1 cellular context compared by ENCODE assay signal in the genomic region with DNA sequence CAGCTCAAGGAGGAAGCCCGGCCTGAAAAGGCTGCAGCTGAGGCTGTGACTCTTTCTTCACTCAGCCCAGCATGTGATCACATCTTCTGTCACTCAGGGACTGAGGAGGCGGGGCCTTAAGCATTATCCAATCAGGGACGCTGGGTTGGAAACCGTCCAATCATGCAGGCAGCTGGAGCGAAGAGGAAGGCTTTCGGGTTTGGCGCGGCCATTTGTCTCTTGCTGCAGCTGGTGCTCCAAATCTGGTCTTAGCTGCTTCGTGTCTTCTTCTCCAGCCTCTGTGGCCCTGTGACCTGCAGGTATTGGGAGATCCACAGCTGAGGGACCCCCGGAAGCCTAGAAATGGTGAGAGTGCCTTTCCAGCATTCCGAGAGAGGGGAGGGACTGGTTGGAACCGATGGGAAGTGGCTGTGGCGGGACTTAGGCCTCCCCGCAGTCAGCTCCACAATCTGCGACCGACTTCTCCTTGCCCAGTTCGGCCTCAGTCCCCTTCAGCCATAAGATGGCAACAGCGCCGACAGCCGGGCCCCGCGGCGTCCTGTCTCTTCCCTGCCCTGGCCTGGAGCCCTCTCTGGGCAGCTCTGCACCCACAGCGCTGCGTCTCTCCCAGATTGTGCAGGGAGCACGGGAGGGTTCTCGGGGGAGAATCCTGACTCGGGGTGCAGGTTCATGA.
TF ChIP-seq lines count a peak whose summit lies in the region.

A gene (plus strand): TSS at position 210 of the 673 bp plus-strand sequence. CDS start 133 bp downstream, at position 343.

TF ChIP-seq in HepG2, 621 proteins besides CTCF, POLR2A, EP300 and RAD21 (continued from another document and continues in another):
- TF ChIP-seq, protein P1, sequence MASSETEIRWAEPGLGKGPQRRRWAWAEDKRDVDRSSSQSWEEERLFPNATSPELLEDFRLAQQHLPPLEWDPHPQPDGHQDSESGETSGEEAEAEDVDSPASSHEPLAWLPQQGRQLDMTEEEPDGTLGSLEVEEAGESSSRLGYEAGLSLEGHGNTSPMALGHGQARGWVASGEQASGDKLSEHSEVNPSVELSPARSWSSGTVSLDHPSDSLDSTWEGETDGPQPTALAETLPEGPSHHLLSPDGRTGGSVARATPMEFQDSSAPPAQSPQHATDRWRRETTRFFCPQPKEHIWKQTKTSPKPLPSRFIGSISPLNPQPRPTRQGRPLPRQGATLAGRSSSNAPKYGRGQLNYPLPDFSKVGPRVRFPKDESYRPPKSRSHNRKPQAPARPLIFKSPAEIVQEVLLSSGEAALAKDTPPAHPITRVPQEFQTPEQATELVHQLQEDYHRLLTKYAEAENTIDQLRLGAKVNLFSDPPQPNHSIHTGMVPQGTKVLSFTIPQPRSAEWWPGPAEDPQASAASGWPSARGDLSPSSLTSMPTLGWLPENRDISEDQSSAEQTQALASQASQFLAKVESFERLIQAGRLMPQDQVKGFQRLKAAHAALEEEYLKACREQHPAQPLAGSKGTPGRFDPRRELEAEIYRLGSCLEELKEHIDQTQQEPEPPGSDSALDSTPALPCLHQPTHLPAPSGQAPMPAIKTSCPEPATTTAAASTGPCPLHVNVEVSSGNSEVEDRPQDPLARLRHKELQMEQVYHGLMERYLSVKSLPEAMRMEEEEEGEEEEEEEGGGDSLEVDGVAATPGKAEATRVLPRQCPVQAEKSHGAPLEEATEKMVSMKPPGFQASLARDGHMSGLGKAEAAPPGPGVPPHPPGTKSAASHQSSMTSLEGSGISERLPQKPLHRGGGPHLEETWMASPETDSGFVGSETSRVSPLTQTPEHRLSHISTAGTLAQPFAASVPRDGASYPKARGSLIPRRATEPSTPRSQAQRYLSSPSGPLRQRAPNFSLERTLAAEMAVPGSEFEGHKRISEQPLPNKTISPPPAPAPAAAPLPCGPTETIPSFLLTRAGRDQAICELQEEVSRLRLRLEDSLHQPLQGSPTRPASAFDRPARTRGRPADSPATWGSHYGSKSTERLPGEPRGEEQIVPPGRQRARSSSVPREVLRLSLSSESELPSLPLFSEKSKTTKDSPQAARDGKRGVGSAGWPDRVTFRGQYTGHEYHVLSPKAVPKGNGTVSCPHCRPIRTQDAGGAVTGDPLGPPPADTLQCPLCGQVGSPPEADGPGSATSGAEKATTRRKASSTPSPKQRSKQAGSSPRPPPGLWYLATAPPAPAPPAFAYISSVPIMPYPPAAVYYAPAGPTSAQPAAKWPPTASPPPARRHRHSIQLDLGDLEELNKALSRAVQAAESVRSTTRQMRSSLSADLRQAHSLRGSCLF (CRISPR knock-in tag; IDR thresholded peaks at IDR 0.05; ENCODE audit: borderline replicate concordance): no peak
- TF ChIP-seq MAZ (IDR thresholded peaks at IDR 0.05; ENCODE audit: borderline replicate concordance, low read depth, low read length) (no peak), MAZ (CRISPR knock-in tag; IDR thresholded peaks at IDR 0.05; ENCODE audit: low read depth) (no peak), ZNF484 (CRISPR knock-in tag; IDR thresholded peaks at IDR 0.05; ENCODE audit: borderline replicate concordance, low read depth) (no peak), CBX1 (IDR thresholded peaks at IDR 0.05; ENCODE audit: low read depth) (no peak), TBX3 (IDR thresholded peaks at IDR 0.05; ENCODE audit: borderline replicate concordance) (no peak), YY1 (IDR thresholded peaks at IDR 0.05; ENCODE audit: insufficient read depth, insufficient replicate concordance, low read depth, low read length) (peak; percentile 39), FOXJ3 (CRISPR knock-in tag; IDR thresholded peaks at IDR 0.05; ENCODE audit: borderline replicate concordance) (no peak), RAD51 (IDR thresholded peaks at IDR 0.05; ENCODE audit: borderline replicate concordance) (no peak), ZNF496 (CRISPR knock-in tag; IDR thresholded peaks at IDR 0.05; ENCODE audit: insufficient replicate concordance) (no peak), ZNF30 (CRISPR knock-in tag; IDR thresholded peaks at IDR 0.05) (no peak), ELF4 (CRISPR knock-in tag; IDR thresholded peaks at IDR 0.05; ENCODE audit: borderline replicate concordance) (no peak), ZNF788 (CRISPR knock-in tag; IDR thresholded peaks at IDR 0.05; ENCODE audit: borderline replicate concordance) (no peak), ZNF775 (CRISPR knock-in tag; IDR thresholded peaks at IDR 0.05; ENCODE audit: borderline replicate concordance) (no peak), ISX (CRISPR knock-in tag; conservative IDR thresholded peaks at IDR 0.05) (no peak), KLF6 (CRISPR knock-in tag; IDR thresholded peaks at IDR 0.05) (no peak), ZNF207 (IDR thresholded peaks at IDR 0.05; ENCODE audit: borderline replicate concordance) (no peak), GATAD1 (CRISPR knock-in tag; IDR thresholded peaks at IDR 0.05) (peak; percentile 57; the same call in 1 of the 2 replicates), ARNT (IDR thresholded peaks at IDR 0.05) (no peak), TAF1 (CRISPR knock-in tag; IDR thresholded peaks at IDR 0.05) (no peak), ZNF431 (CRISPR knock-in tag; IDR thresholded peaks at IDR 0.05; ENCODE audit: borderline replicate concordance, low read depth) (no peak), HMG20A (CRISPR knock-in tag; IDR thresholded peaks at IDR 0.05; ENCODE audit: borderline replicate concordance) (no peak), ADNP (CRISPR knock-in tag; IDR thresholded peaks at IDR 0.05) (no peak), ZNF180 (CRISPR knock-in tag; IDR thresholded peaks at IDR 0.05; ENCODE audit: borderline replicate concordance, low read depth) (no peak), PHF5A (CRISPR knock-in tag; IDR thresholded peaks at IDR 0.05; ENCODE audit: low read depth, unreplicated experiment) (no peak), ZNF598 (CRISPR knock-in tag; IDR thresholded peaks at IDR 0.05; ENCODE audit: borderline replicate concordance) (no peak)
- TF ChIP-seq, protein P2, sequence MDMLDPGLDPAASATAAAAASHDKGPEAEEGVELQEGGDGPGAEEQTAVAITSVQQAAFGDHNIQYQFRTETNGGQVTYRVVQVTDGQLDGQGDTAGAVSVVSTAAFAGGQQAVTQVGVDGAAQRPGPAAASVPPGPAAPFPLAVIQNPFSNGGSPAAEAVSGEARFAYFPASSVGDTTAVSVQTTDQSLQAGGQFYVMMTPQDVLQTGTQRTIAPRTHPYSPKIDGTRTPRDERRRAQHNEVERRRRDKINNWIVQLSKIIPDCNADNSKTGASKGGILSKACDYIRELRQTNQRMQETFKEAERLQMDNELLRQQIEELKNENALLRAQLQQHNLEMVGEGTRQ (IDR thresholded peaks at IDR 0.05; ENCODE audit: low read depth, low read length): peak; percentile 55
- TF ChIP-seq, protein P2 (CRISPR knock-in tag; IDR thresholded peaks at IDR 0.05; ENCODE audit: borderline replicate concordance): peak; percentile 65; the same call in 1 of the 2 replicates
- TF ChIP-seq, protein P3, sequence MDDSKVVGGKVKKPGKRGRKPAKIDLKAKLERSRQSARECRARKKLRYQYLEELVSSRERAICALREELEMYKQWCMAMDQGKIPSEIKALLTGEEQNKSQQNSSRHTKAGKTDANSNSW (CRISPR knock-in tag; IDR thresholded peaks at IDR 0.05; ENCODE audit: borderline replicate concordance): no peak
- TF ChIP-seq, protein P4, sequence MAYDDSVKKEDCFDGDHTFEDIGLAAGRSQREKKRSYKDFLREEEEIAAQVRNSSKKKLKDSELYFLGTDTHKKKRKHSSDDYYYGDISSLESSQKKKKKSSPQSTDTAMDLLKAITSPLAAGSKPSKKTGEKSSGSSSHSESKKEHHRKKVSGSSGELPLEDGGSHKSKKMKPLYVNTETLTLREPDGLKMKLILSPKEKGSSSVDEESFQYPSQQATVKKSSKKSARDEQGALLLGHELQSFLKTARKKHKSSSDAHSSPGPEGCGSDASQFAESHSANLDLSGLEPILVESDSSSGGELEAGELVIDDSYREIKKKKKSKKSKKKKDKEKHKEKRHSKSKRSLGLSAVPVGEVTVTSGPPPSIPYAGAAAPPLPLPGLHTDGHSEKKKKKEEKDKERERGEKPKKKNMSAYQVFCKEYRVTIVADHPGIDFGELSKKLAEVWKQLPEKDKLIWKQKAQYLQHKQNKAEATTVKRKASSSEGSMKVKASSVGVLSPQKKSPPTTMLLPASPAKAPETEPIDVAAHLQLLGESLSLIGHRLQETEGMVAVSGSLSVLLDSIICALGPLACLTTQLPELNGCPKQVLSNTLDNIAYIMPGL (CRISPR knock-in tag; IDR thresholded peaks at IDR 0.05; ENCODE audit: borderline replicate concordance in 1 of 2, low read depth in 1 of 2): no peak; a peak in 1 of 4 replicates
- TF ChIP-seq, protein P5, sequence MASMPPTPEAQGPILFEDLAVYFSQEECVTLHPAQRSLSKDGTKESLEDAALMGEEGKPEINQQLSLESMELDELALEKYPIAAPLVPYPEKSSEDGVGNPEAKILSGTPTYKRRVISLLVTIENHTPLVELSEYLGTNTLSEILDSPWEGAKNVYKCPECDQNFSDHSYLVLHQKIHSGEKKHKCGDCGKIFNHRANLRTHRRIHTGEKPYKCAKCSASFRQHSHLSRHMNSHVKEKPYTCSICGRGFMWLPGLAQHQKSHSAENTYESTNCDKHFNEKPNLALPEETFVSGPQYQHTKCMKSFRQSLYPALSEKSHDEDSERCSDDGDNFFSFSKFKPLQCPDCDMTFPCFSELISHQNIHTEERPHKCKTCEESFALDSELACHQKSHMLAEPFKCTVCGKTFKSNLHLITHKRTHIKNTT (CRISPR knock-in tag; IDR thresholded peaks at IDR 0.05): no peak
- TF ChIP-seq, protein P6, sequence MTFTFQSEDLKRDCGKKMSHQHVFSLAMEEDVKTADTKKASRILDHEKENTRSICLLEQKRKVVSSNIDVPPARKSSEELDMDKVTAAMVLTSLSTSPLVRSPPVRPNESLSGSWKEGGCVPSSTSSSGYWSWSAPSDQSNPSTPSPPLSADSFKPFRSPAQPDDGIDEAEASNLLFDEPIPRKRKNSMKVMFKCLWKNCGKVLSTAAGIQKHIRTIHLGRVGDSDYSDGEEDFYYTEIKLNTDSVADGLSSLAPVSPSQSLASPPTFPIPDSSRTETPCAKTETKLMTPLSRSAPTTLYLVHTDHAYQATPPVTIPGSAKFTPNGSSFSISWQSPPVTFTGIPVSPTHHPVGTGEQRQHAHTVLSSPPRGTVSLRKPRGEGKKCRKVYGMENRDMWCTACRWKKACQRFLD (CRISPR knock-in tag; IDR thresholded peaks at IDR 0.05; ENCODE audit: borderline replicate concordance): no peak
- TF ChIP-seq, protein P7, sequence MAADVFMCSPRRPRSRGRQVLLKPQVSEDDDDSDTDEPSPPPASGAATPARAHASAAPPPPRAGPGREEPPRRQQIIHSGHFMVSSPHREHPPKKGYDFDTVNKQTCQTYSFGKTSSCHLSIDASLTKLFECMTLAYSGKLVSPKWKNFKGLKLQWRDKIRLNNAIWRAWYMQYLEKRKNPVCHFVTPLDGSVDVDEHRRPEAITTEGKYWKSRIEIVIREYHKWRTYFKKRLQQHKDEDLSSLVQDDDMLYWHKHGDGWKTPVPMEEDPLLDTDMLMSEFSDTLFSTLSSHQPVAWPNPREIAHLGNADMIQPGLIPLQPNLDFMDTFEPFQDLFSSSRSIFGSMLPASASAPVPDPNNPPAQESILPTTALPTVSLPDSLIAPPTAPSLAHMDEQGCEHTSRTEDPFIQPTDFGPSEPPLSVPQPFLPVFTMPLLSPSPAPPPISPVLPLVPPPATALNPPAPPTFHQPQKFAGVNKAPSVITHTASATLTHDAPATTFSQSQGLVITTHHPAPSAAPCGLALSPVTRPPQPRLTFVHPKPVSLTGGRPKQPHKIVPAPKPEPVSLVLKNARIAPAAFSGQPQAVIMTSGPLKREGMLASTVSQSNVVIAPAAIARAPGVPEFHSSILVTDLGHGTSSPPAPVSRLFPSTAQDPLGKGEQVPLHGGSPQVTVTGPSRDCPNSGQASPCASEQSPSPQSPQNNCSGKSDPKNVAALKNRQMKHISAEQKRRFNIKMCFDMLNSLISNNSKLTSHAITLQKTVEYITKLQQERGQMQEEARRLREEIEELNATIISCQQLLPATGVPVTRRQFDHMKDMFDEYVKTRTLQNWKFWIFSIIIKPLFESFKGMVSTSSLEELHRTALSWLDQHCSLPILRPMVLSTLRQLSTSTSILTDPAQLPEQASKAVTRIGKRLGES (CRISPR knock-in tag; IDR thresholded peaks at IDR 0.05; ENCODE audit: borderline replicate concordance): no peak
- TF ChIP-seq, protein P8, sequence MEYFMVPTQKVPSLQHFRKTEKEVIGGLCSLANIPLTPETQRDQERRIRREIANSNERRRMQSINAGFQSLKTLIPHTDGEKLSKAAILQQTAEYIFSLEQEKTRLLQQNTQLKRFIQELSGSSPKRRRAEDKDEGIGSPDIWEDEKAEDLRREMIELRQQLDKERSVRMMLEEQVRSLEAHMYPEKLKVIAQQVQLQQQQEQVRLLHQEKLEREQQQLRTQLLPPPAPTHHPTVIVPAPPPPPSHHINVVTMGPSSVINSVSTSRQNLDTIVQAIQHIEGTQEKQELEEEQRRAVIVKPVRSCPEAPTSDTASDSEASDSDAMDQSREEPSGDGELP (IDR thresholded peaks at IDR 0.05; ENCODE audit: borderline replicate concordance, low read depth): 0 out of 2 replicates have a peak, but pooled peaks have one; percentile 42
- TF ChIP-seq, protein P9, sequence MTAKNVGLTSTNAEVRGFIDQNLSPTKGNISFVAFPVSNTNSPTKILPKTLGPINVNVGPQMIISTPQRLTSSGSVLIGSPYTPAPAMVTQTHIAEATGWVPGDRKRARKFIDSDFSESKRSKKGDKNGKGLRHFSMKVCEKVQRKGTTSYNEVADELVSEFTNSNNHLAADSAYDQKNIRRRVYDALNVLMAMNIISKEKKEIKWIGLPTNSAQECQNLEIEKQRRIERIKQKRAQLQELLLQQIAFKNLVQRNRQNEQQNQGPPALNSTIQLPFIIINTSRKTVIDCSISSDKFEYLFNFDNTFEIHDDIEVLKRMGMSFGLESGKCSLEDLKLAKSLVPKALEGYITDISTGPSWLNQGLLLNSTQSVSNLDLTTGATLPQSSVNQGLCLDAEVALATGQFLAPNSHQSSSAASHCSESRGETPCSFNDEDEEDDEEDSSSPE (CRISPR knock-in tag; IDR thresholded peaks at IDR 0.05): peak; percentile 78
